Comparison of ENCODE assay signal across 29 cellular contexts in the genomic region with DNA sequence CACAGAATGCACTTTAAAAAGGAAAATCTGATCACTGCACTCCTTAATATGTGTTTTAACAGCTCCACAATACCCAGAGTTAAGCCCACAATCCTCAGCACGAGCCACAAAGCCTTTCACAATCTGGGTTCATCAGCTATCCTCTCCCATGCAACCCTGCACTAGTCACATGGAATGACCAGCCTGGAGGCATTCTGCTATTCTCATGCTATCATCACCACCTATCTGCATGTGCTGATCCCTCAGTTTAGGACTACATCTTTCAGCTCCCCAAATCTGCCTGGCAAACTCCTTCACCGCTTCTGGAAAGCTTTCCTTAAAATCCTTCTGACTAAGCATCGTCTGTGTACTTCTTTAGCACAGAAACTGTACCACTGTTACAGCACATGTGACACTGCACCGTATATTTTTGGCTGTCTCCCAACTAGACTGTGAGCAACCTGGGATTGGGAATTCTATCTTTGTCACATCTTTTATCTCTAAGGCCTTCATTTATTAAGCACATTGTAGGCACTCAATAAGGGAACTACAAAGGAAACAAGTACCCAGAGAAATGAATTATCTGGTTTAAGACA. TPM values are rescaled to one million over a fixed set of nuclear protein-coding genes. Genes with fewer than 3 reads are reported as not detected.
"Had no signal": no experiment of that assay in that cellular context is flagged by ENCODE, and none has a peak within 500 bp of the region (broad histone marks: within the 10 kb centered on the region; RNA-seq: fewer than 3 reads in every experiment).

No MANE protein-coding gene starts in this region.

- H3K4me2 ChIP-seq: smooth muscle cell had no signal

- H3K4me1 ChIP-seq: ascending aorta, colonic mucosa, esophagus squamous epithelium, gastroesophageal sphincter, heart left ventricle, sigmoid colon, testis, vagina had no signal

- H3K4me3 ChIP-seq: ascending aorta, colonic mucosa, dorsolateral prefrontal cortex, esophagus squamous epithelium, gastroesophageal sphincter, heart left ventricle, sigmoid colon, smooth muscle cell, testis, vagina had no signal

- H3K27ac ChIP-seq: ascending aorta, colonic mucosa, esophagus squamous epithelium, gastroesophageal sphincter, heart left ventricle, sigmoid colon, testis, vagina, WERI-Rb-1 had no signal

- H3K27me3 Mint-ChIP-seq: activated CD4-positive, alpha-beta T cell treated with anti-CD3 and anti-CD28 coated beads, Interleukin-2, amount 10 ng/mL, durations not matched to agents 7 days and 5 days; effector memory CD8-positive, alpha-beta T cell; naive thymus-derived CD4-positive, alpha-beta T cell; type B pancreatic cell had no signal

- ATAC-seq: effector memory CD8-positive, alpha-beta T cell; gastroesophageal sphincter; heart left ventricle; left cardiac atrium; naive thymus-derived CD4-positive, alpha-beta T cell; stimulated activated naive B cell treated with anti-CD40 and anti-IgM and Interleukin-4, amounts not matched to agents 10 μg/mL and 1 μg/mL and 100 μg/mL, for 72 hours; T-cell had no signal

- DNase-seq: activated CD4-positive, alpha-beta T cell treated with anti-CD3 and anti-CD28 coated beads, Interleukin-2, amount 10 ng/mL, durations not matched to agents 7 days and 5 days; activated CD4-positive, CD25-positive, alpha-beta regulatory T cell treated with anti-CD3 and anti-CD28 coated beads, Interleukin-2, amount 50 U/mL, for 72 hours; activated CD8-positive, alpha-beta memory T cell treated with anti-CD3 and anti-CD28 coated beads for 24 hours; activated gamma-delta T cell; activated naive CD4-positive, alpha-beta T cell treated with anti-CD3 and anti-CD28 coated beads, Interleukin-2, amount 50 U/mL, for 16 hours; colonic mucosa; effector memory CD8-positive, alpha-beta T cell; esophagus squamous epithelium; heart left ventricle; islet precursor cell; left cardiac atrium; naive thymus-derived CD4-positive, alpha-beta T cell; occipital lobe; posterior cingulate gyrus; sigmoid colon; stimulated activated CD4-positive, alpha-beta T cell treated with anti-CD3 and anti-CD28 coated beads, Interleukin-15, amount 100 ng/mL, for 24 hours; stimulated activated naive B cell treated with anti-CD40 and anti-IgM and Interleukin-4, amounts not matched to agents 10 μg/mL and 1 μg/mL and 100 μg/mL, for 72 hours; T-cell; testis; WERI-Rb-1 had no signal

- H3K4me3 Mint-ChIP-seq: activated CD4-positive, alpha-beta T cell treated with anti-CD3 and anti-CD28 coated beads, Interleukin-2, amount 10 ng/mL, durations not matched to agents 7 days and 5 days; effector memory CD8-positive, alpha-beta T cell; naive thymus-derived CD4-positive, alpha-beta T cell; neural crest cell; stimulated activated naive B cell treated with anti-CD40 and anti-IgM and Interleukin-4, amounts not matched to agents 10 μg/mL and 1 μg/mL and 100 μg/mL, for 72 hours; T-cell; type B pancreatic cell had no signal

- H3K36me3 ChIP-seq: colonic mucosa, WERI-Rb-1 had no signal

- H3K27me3 ChIP-seq: ascending aorta, colonic mucosa, esophagus squamous epithelium, gastroesophageal sphincter, sigmoid colon, testis, vagina had no signal

- H3K9me3 Mint-ChIP-seq: activated CD4-positive, alpha-beta T cell treated with anti-CD3 and anti-CD28 coated beads, Interleukin-2, amount 10 ng/mL, durations not matched to agents 7 days and 5 days; effector memory CD8-positive, alpha-beta T cell; naive thymus-derived CD4-positive, alpha-beta T cell; neural crest cell; stimulated activated naive B cell treated with anti-CD40 and anti-IgM and Interleukin-4, amounts not matched to agents 10 μg/mL and 1 μg/mL and 100 μg/mL, for 72 hours; T-cell; type B pancreatic cell had no signal

- H3K9me3 ChIP-seq: ascending aorta, colonic mucosa, esophagus squamous epithelium, gastroesophageal sphincter, heart left ventricle, sigmoid colon, testis, vagina had no signal

- FAIRE-seq: endothelial cell of umbilical vein, TTC549 had no signal

- H3K27ac Mint-ChIP-seq: activated CD4-positive, alpha-beta T cell treated with anti-CD3 and anti-CD28 coated beads, Interleukin-2, amount 10 ng/mL, durations not matched to agents 7 days and 5 days; stimulated activated naive B cell treated with anti-CD40 and anti-IgM and Interleukin-4, amounts not matched to agents 10 μg/mL and 1 μg/mL and 100 μg/mL, for 72 hours; T-cell; type B pancreatic cell had no signal

- H3K4me1 Mint-ChIP-seq: activated CD4-positive, alpha-beta T cell treated with anti-CD3 and anti-CD28 coated beads, Interleukin-2, amount 10 ng/mL, durations not matched to agents 7 days and 5 days; neural crest cell; stimulated activated naive B cell treated with anti-CD40 and anti-IgM and Interleukin-4, amounts not matched to agents 10 μg/mL and 1 μg/mL and 100 μg/mL, for 72 hours had no signal

RNA-seq across cellular contexts. Expression of a gene that starts 43.2 kb away (rescaled TPM):
- total RNA-seq: ascending aorta had no signal
- polyA plus RNA-seq: smooth muscle cell had no signal
